In the genomic region with DNA sequence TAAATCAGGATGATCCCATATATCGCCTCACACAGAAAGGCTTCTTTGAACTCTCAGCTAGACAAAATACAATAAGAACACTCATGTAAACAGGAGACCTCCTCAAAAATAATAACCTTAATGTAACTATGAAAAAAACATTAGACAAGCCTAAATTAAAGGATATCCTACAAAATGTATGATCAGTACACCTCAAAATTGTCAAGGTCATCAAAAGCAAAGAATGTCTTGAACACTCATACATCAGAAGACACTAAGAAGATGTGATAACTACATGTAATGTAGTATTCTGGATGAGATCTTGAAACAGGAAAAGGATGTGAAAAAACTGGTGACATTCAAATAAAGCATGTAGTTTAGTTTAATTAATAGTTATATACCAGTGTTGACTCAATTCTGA, we compare ENCODE assay signal across 29 cellular contexts.
"Had no signal": no experiment of that assay in that cellular context is flagged by ENCODE, and none has a peak within 500 bp of the region (broad histone marks: within the 10 kb centered on the region; RNA-seq: fewer than 3 reads in every experiment).

No MANE protein-coding gene starts in this region.

- H3K27ac ChIP-seq: colonic mucosa, coronary artery, dorsolateral prefrontal cortex, epithelial cell of prostate, esophagus muscularis mucosa, esophagus squamous epithelium, foreskin keratinocyte, gastrocnemius medialis, gastroesophageal sphincter, heart left ventricle, heart right ventricle had no signal

- H3K4me3 Mint-ChIP-seq: dendritic cell treated with granulocyte-macrophage colony-stimulating factor and Interleukin-4, amounts not matched to agents 40 ng/mL and 50 ng/mL, for 4 days; effector memory CD8-positive, alpha-beta T cell; endodermal cell had no signal

- H3K9me3 Mint-ChIP-seq: dendritic cell treated with granulocyte-macrophage colony-stimulating factor and Interleukin-4, amounts not matched to agents 40 ng/mL and 50 ng/mL, for 4 days; effector memory CD8-positive, alpha-beta T cell; endodermal cell had no signal

- H3K36me3 ChIP-seq: colonic mucosa, esophagus muscularis mucosa, esophagus squamous epithelium, gastrocnemius medialis, gastroesophageal sphincter, heart left ventricle, heart right ventricle had no signal

- H3K4me3 ChIP-seq: colonic mucosa, coronary artery, dorsolateral prefrontal cortex, esophagus muscularis mucosa, esophagus squamous epithelium, gastrocnemius medialis, gastroesophageal sphincter, heart left ventricle, heart right ventricle had no signal

- H3K9me3 ChIP-seq: colonic mucosa, esophagus muscularis mucosa, esophagus squamous epithelium, gastrocnemius medialis, gastroesophageal sphincter had no signal

- FAIRE-seq: colon, endometrium, endothelial cell of umbilical vein, frontal cortex had no signal

- H3K4me1 ChIP-seq: colonic mucosa, esophagus muscularis mucosa, esophagus squamous epithelium, foreskin keratinocyte, gastrocnemius medialis, gastroesophageal sphincter, heart left ventricle, heart right ventricle had no signal

- DNase-seq: colonic mucosa; cortex of kidney; dermis blood vessel endothelial cell; dorsolateral prefrontal cortex; effector CD4-positive, alpha-beta T cell; effector CD8-positive, alpha-beta T cell; effector memory CD4-positive, alpha-beta T cell; effector memory CD8-positive, alpha-beta T cell; endodermal cell; erythroblast; esophagus squamous epithelium; foreskin fibroblast; foreskin melanocyte; gastrocnemius medialis; glutamatergic neuron; head of caudate nucleus; heart left ventricle; heart right ventricle had no signal

- ATAC-seq: effector memory CD8-positive, alpha-beta T cell; esophagus mucosa; gastrocnemius medialis; gastroesophageal sphincter; heart left ventricle; heart right ventricle had no signal

- H3K27me3 ChIP-seq: colonic mucosa, dorsolateral prefrontal cortex, esophagus muscularis mucosa, esophagus squamous epithelium, foreskin keratinocyte, gastrocnemius medialis, gastroesophageal sphincter, heart left ventricle, heart right ventricle had no signal

- H3K27ac Mint-ChIP-seq: dendritic cell treated with granulocyte-macrophage colony-stimulating factor and Interleukin-4, amounts not matched to agents 40 ng/mL and 50 ng/mL, for 4 days; effector memory CD8-positive, alpha-beta T cell; endodermal cell had no signal

- H3K27me3 Mint-ChIP-seq: dendritic cell treated with granulocyte-macrophage colony-stimulating factor and Interleukin-4, amounts not matched to agents 40 ng/mL and 50 ng/mL, for 4 days; effector memory CD8-positive, alpha-beta T cell had no signal
